26 cellular contexts compared by ENCODE assay signal in the genomic region with DNA sequence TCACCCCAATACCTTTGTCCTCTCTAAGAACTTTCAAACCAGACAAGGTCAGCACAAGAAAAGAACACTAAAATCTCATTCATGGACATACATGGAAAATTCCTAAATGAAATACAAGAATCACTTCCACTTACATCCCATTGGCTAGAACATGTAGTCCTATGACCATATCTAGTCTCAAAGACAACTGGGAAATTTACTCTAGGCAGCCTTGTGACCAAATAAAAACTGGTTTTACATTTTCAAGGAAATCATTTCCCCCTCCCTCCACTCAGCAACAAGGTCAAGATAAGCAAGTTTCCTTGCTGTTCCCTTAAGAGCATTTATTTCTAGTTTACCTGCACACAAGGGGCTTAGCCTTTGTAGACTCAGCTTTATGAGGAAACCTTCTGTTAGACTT. TPM values are rescaled to one million over a fixed set of nuclear protein-coding genes. Genes with fewer than 3 reads are reported as not detected.
"Had no signal": no experiment of that assay in that cellular context is flagged by ENCODE, and none has a peak within 500 bp of the region (broad histone marks: within the 10 kb centered on the region; RNA-seq: fewer than 3 reads in every experiment).

No MANE protein-coding gene starts in this region.

- H3K4me3 ChIP-seq: colonic mucosa, esophagus squamous epithelium, spleen, tibial nerve had no signal

- H3K27me3 Mint-ChIP-seq: stimulated activated naive CD8-positive, alpha-beta T cell treated with anti-CD3 and anti-CD28 coated beads, Interleukin-15, Interleukin-2, amounts not matched to agents 100 ng/mL and 50 ng/mL, for 24 hours had no signal

- H3K4me1 ChIP-seq: colonic mucosa, esophagus squamous epithelium, spleen, tibial nerve had no signal

- H3K9me3 ChIP-seq: colonic mucosa, esophagus squamous epithelium, neutrophil, spleen, tibial nerve had no signal

- H3K36me3 ChIP-seq: colonic mucosa, esophagus squamous epithelium, neutrophil, spleen, tibial nerve had no signal

- H3K27ac Mint-ChIP-seq: natural killer cell treated with Interleukin-12 subunit alpha and Interleukin-12 subunit beta and Interleukin-15 and Interleukin-18, amount 100 ng/mL, for 72 hours; stimulated activated memory B cell treated with anti-CD40 and anti-IgM and Interleukin-4, amounts not matched to agents 10 μg/mL and 1 μg/mL and 100 μg/mL, for 72 hours had no signal

- H3K4me1 Mint-ChIP-seq: stimulated activated memory B cell treated with anti-CD40 and anti-IgM and Interleukin-4, amounts not matched to agents 10 μg/mL and 1 μg/mL and 100 μg/mL, for 72 hours had no signal

- H3K4me3 Mint-ChIP-seq: natural killer cell treated with Interleukin-12 subunit alpha and Interleukin-12 subunit beta and Interleukin-15 and Interleukin-18, amount 100 ng/mL, for 72 hours; stimulated activated memory B cell treated with anti-CD40 and anti-IgM and Interleukin-4, amounts not matched to agents 10 μg/mL and 1 μg/mL and 100 μg/mL, for 72 hours; stimulated activated naive CD8-positive, alpha-beta T cell treated with anti-CD3 and anti-CD28 coated beads, Interleukin-15, Interleukin-2, amounts not matched to agents 100 ng/mL and 50 ng/mL, for 24 hours had no signal

- H3K36me3 Mint-ChIP-seq: natural killer cell treated with Interleukin-12 subunit alpha and Interleukin-12 subunit beta and Interleukin-15 and Interleukin-18, amount 100 ng/mL, for 72 hours; stimulated activated memory B cell treated with anti-CD40 and anti-IgM and Interleukin-4, amounts not matched to agents 10 μg/mL and 1 μg/mL and 100 μg/mL, for 72 hours had no signal

- H3K27me3 ChIP-seq: colonic mucosa, esophagus squamous epithelium, neutrophil, spleen, tibial nerve had no signal

- H3K27ac ChIP-seq: colonic mucosa, esophagus squamous epithelium, neutrophil, spleen, tibial nerve had no signal

- ATAC-seq: left cardiac atrium; natural killer cell treated with Interleukin-12 subunit alpha and Interleukin-12 subunit beta and Interleukin-15 and Interleukin-18, amount 100 ng/mL, for 72 hours; sciatic nerve; stimulated activated memory B cell treated with anti-CD40 and anti-IgM and Interleukin-4, amounts not matched to agents 10 μg/mL and 1 μg/mL and 100 μg/mL, for 72 hours had no signal

- H3K9me3 Mint-ChIP-seq: natural killer cell treated with Interleukin-12 subunit alpha and Interleukin-12 subunit beta and Interleukin-15 and Interleukin-18, amount 100 ng/mL, for 72 hours; stimulated activated memory B cell treated with anti-CD40 and anti-IgM and Interleukin-4, amounts not matched to agents 10 μg/mL and 1 μg/mL and 100 μg/mL, for 72 hours; stimulated activated naive CD8-positive, alpha-beta T cell treated with anti-CD3 and anti-CD28 coated beads, Interleukin-15, Interleukin-2, amounts not matched to agents 100 ng/mL and 50 ng/mL, for 24 hours had no signal

- DNase-seq: colonic mucosa; dermis blood vessel endothelial cell; esophagus squamous epithelium; foreskin fibroblast; kidney; left cardiac atrium; spleen; stimulated activated CD4-positive, alpha-beta T cell treated with anti-CD3 and anti-CD28 coated beads, Interleukin-15, amount 100 ng/mL, for 24 hours; stimulated activated CD4-positive, alpha-beta T cell treated with anti-CD3 and anti-CD28 coated beads, Interleukin-1b, Interleukin-23, amount 100 ng/mL, for 48 hours; stimulated activated CD4-positive, alpha-beta T cell treated with anti-CD3 and anti-CD28 coated beads, Interleukin-4, amount 100 ng/mL, for 24 hours had no signal

RNA-seq across cellular contexts. Expression of a gene that starts 43.6 kb away (rescaled TPM):
- total RNA-seq: cerebellum; colonic mucosa; dermis blood vessel endothelial cell; epithelial cell of proximal tubule; esophagus squamous epithelium; kidney; left cardiac atrium; liver; lung microvascular endothelial cell; mesenteric fat pad; natural killer cell treated with Interleukin-12 subunit alpha and Interleukin-12 subunit beta and Interleukin-15 and Interleukin-18, amount 100 ng/mL, for 72 hours; osteoblast; pulmonary artery endothelial cell; sciatic nerve; skeletal muscle tissue; spleen; temporal lobe; tibial nerve; ureter had no signal
- polyA plus RNA-seq: liver, spleen had no signal
